16 cellular contexts compared by ENCODE assay signal in the genomic region with DNA sequence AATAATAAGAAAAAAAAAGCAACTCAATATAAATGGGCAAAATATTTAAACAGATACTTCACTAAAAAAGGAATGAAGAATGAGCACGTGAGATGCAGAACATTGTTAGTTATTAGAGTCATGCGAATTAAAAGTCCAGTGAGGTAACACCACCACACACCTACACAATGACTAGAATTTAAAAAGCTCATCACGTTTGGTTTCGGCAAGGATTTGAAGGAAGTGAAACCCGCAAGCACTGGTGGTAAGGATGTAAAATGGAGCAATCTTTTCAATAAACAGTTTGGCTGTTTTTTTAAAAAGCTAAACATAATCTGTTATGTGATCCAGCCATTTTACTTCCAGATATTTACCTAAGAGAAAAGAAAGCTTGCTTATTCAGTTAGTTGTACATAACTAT.
DNase-seq lines count a peak whose midpoint lies in the region; ATAC-seq, FAIRE-seq and TF ChIP-seq lines count a peak whose summit lies in the region.
"Had no signal": no experiment of that assay in that cellular context is flagged by ENCODE, and none has a peak within 500 bp of the region (broad histone marks: within the 10 kb centered on the region; RNA-seq: fewer than 3 reads in every experiment).

No MANE protein-coding gene starts in this region.

- no peak overlapping the region for H3K14ac ChIP-seq in mesenchymal stem cell (ENCODE audit: low read length in 2 of 2)

- peak overlapping the region; percentile 31 for H2BK5ac ChIP-seq in mesenchymal stem cell (ENCODE audit: low read depth, low read length, poor library complexity, severe bottlenecking)

- WGBS in mesenchymal stem cell, result no CpG with 5 or more reads among the region's 5 CpGs

- H2AK5ac ChIP-seq in mesenchymal stem cell (ENCODE audit: low read length, severe bottlenecking), result no peak overlapping the region

- no peak for TF ChIP-seq POLR2A in GM12891 (IDR thresholded peaks at IDR 0.05; ENCODE audit: low read depth, low read length)
- TF ChIP-seq POLR2A in NB4 (IDR thresholded peaks at IDR 0.05; ENCODE audit: extremely low read depth, insufficient read length), result no peak

- TF ChIP-seq CTCF in NB4 (IDR thresholded peaks at IDR 0.05; ENCODE audit: low read depth, low read length), result no peak
- TF ChIP-seq CTCF in CD14-positive monocyte (IDR thresholded peaks at IDR 0.05), result no peak

- no peaks in the 10 kb centered on the region for H3K4me1 ChIP-seq in mesenchymal stem cell (ENCODE audit: control insufficient read depth, insufficient read depth, low read depth, low read length)
- H3K4me1 ChIP-seq: BE2C had no signal

- intact Hi-C loops in CD14-positive monocyte (cut with micrococcal nuclease), result no loop called here

- H4K8ac ChIP-seq in mesenchymal stem cell (ENCODE audit: low read length), result no peak overlapping the region

- no peak overlapping the region for H3K27ac ChIP-seq in mesenchymal stem cell (ENCODE audit: low read length, poor library complexity, severe bottlenecking)
- H3K27ac ChIP-seq: SK-N-MC had no signal

- no peak for FAIRE-seq in GM12891 (lab: Jason Lieb, UNC)
- FAIRE-seq: GM18507, H54, TTC549 had no signal

- H2BK15ac ChIP-seq in mesenchymal stem cell (ENCODE audit: low read depth, poor library complexity, severe bottlenecking), result no peak overlapping the region

- no peaks in the 10 kb centered on the region for H3K9me3 ChIP-seq in mesenchymal stem cell (ENCODE audit: control insufficient read depth, low read length)
- H3K9me3 ChIP-seq: BE2C had no signal

- H3K9ac ChIP-seq in mesenchymal stem cell (ENCODE audit: low read length), result no peak overlapping the region

- DNase-seq in GM12891 (ENCODE audit: insufficient read length, low spot score) (no peak), NB4 (ENCODE audit: low read depth) (peak; percentile 8), mesenchymal stem cell (no peak), GF-D8 (lab: John Stamatoyannopoulos, UW) (no peak), CD14-positive monocyte (ENCODE audit: low spot score) (no peak)
- no peak for DNase-seq in T-helper 2 cell treated with Interferon-gamma antibody and Interleukin-4, amounts not matched to agents 5 μg/mL and 100 μg/mL, for 36 hours (ENCODE audit: low spot score)
- DNase-seq: BE2C; CD8-positive, alpha-beta memory T cell; NCI-H1105; NCI-H187 treated with DMSO at 0.1 percent for 48 hours; NCI-H510A treated with DMSO at 0.1 percent for 48 hours had no signal

- H3K36me3 Mint-ChIP-seq in T-helper 2 cell treated with Interferon-gamma antibody and Interleukin-4, amounts not matched to agents 5 μg/mL and 100 μg/mL, for 36 hours (ENCODE audit: low read depth), result no peaks in the 10 kb centered on the region
- H3K36me3 Mint-ChIP-seq in CD14-positive monocyte, result no peaks in the 10 kb centered on the region
- H3K36me3 Mint-ChIP-seq: CD8-positive, alpha-beta memory T cell had no signal

- no peak overlapping the region for H4K91ac ChIP-seq in mesenchymal stem cell (ENCODE audit: low read length)

- H3K4me3 ChIP-seq in NB4 (ENCODE audit: low read depth, low read length) (no peak overlapping the region), mesenchymal stem cell (ENCODE audit: insufficient read depth in 1 of 2, low read depth in 1 of 2, low read length in 2 of 2) (no peak overlapping the region)
- H3K4me3 ChIP-seq: SK-N-MC had no signal

- H3K36me3 ChIP-seq in mesenchymal stem cell (ENCODE audit: control insufficient read depth in 1 of 2, insufficient read depth in 2 of 2, low read depth in 1 of 2, low read length in 2 of 2), result no peaks in the 10 kb centered on the region
- H3K36me3 ChIP-seq: BE2C had no signal

- no peak overlapping the region for H3K4me2 ChIP-seq in mesenchymal stem cell (ENCODE audit: low read length, poor library complexity, severe bottlenecking)

- H3K4me1 Mint-ChIP-seq in T-helper 2 cell treated with Interferon-gamma antibody and Interleukin-4, amounts not matched to agents 5 μg/mL and 100 μg/mL, for 36 hours (ENCODE audit: low read depth), result no peaks in the 10 kb centered on the region
- peaks cover 2% of the 10 kb centered on the region for H3K4me1 Mint-ChIP-seq in CD14-positive monocyte
- H3K4me1 Mint-ChIP-seq: CD8-positive, alpha-beta memory T cell had no signal

- H3K4ac ChIP-seq in mesenchymal stem cell (ENCODE audit: low read depth in 1 of 2, low read length in 2 of 2), result no peak overlapping the region

- no peaks in the 10 kb centered on the region for H3K27me3 Mint-ChIP-seq in T-helper 2 cell treated with Interferon-gamma antibody and Interleukin-4, amounts not matched to agents 5 μg/mL and 100 μg/mL, for 36 hours (ENCODE audit: low read depth)
- no peaks in the 10 kb centered on the region for H3K27me3 Mint-ChIP-seq in CD14-positive monocyte (ENCODE audit: low read depth in 3 of 3)

- H2AFZ ChIP-seq in mesenchymal stem cell (ENCODE audit: low read depth, low read length), result no peak overlapping the region

- no peak overlapping the region for H3K18ac ChIP-seq in mesenchymal stem cell (ENCODE audit: low read depth in 1 of 2, low read length in 2 of 2)

- H3K79me1 ChIP-seq in mesenchymal stem cell (replicated peaks; ENCODE audit: low read length, poor library complexity, severe bottlenecking), result no peaks in the 10 kb centered on the region

- no peaks in the 10 kb centered on the region for H3K9me3 Mint-ChIP-seq in T-helper 2 cell treated with Interferon-gamma antibody and Interleukin-4, amounts not matched to agents 5 μg/mL and 100 μg/mL, for 36 hours
- peaks cover 0 to 9% (median 4%) of the 10 kb centered on the region in 7 donors for H3K9me3 Mint-ChIP-seq in CD14-positive monocyte

- H3K23ac ChIP-seq in mesenchymal stem cell (ENCODE audit: low read length in 2 of 2), result no peak overlapping the region

- peak; percentile 43 for ATAC-seq in HG02610 (IDR thresholded peaks at IDR 0.05; ENCODE audit: unreplicated experiment)

- H3K27me3 ChIP-seq in mesenchymal stem cell (ENCODE audit: control insufficient read depth in 1 of 2, insufficient read depth in 1 of 2, low read length in 2 of 2), result no peaks in the 10 kb centered on the region
- H3K27me3 ChIP-seq: BE2C had no signal

- H3K27ac Mint-ChIP-seq in T-helper 2 cell treated with Interferon-gamma antibody and Interleukin-4, amounts not matched to agents 5 μg/mL and 100 μg/mL, for 36 hours, result no peak overlapping the region
- no peak overlapping the region for H3K27ac Mint-ChIP-seq in CD14-positive monocyte
- H3K27ac Mint-ChIP-seq: CD8-positive, alpha-beta memory T cell had no signal

- no peak overlapping the region for H3K4me3 Mint-ChIP-seq in T-helper 2 cell treated with Interferon-gamma antibody and Interleukin-4, amounts not matched to agents 5 μg/mL and 100 μg/mL, for 36 hours
- no peak overlapping the region for H3K4me3 Mint-ChIP-seq in CD14-positive monocyte
- H3K4me3 Mint-ChIP-seq: CD8-positive, alpha-beta memory T cell had no signal

- no peak overlapping the region for H2BK120ac ChIP-seq in mesenchymal stem cell (ENCODE audit: low read depth, low read length)

- H2BK12ac ChIP-seq in mesenchymal stem cell (ENCODE audit: low read length in 2 of 2), result no peak overlapping the region

TF ChIP-seq in GM12891, 5 proteins besides CTCF, POLR2A, EP300 and RAD21:
- peak; percentile 83 for TF ChIP-seq SPI1 (IDR thresholded peaks at IDR 0.05; ENCODE audit: low read depth, low read length)
- TF ChIP-seq PAX5 (IDR thresholded peaks at IDR 0.05; ENCODE audit: insufficient read depth, low read length, severe bottlenecking), result no peak
